ENCODE assay signal across 27 cellular contexts in the genomic region with DNA sequence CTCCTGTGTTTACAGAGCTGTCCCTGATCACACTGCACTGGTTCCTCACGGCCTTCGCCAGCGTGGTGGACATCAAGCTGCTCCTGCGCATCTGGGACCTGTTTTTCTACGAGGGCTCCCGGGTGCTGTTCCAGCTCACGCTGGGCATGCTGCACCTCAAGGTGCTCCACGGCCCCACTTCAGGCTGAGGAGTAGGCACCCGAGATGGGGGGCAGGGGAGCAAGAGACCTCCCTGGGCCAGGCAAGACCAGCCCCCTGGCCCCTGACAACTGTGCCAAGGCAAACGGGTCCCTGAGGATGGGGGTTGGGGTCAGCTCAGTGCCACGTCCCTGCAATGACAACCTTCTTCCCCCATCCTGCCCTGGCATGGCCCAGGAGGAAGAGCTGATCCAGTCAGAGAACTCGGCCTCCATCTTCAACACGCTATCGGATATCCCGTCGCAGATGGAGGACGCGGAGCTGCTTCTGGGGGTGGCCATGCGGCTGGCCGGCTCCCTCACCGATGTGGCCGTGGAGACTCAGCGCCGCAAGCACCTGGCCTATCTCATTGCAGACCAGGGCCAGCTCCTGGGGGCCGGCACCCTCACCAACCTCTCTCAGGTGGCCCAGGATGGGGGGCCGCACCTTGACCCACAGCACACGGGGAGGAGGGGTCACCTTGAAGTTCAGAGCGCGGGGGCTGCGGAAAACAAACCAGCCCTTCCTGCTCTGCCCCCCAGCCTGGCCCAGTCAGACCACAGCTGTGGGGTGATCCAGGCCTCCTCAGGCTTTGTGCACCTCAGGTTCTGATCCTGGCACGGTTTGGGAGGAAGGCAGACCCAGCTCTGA. TPM values are rescaled to one million over a fixed set of nuclear protein-coding genes. Genes with fewer than 3 reads are reported as not detected.
DNase-seq lines count a peak whose midpoint lies in the region; ATAC-seq, FAIRE-seq and TF ChIP-seq lines count a peak whose summit lies in the region.
"Had no signal": no experiment of that assay in that cellular context is flagged by ENCODE, and none has a peak within 500 bp of the region (broad histone marks: within the 10 kb centered on the region; RNA-seq: fewer than 3 reads in every experiment).

No MANE protein-coding gene starts in this region.

- H3K27ac ChIP-seq in K562 (ENCODE audit: extremely low read depth, low read depth, low read length) (no peak overlapping the region), neuronal stem cell (replicated peaks; ENCODE audit: low read length) (no peak overlapping the region), kidney (ENCODE audit: low read depth in 2 of 2, low read length in 2 of 2) (no peak overlapping the region)
- H3K27ac ChIP-seq: 22Rv1, C4-2B, SK-N-MC had no signal

- H3K9ac ChIP-seq in K562 (ENCODE audit: insufficient read depth in 1 of 2, low read depth in 2 of 2, low read length in 2 of 2) (no peak overlapping the region), neuronal stem cell (ENCODE audit: low read depth, low read length, poor library complexity) (no peak overlapping the region), kidney (ENCODE audit: low read length in 2 of 2) (no peak overlapping the region)

- H4K20me1 ChIP-seq in K562 (replicated peaks; ENCODE audit: control insufficient read depth, insufficient read depth, low read length): no peaks in the 10 kb centered on the region

- H3K4me3 ChIP-seq in K562: no peak overlapping the region
- no peak overlapping the region for H3K4me3 ChIP-seq in neuronal stem cell (ENCODE audit: low read length in 2 of 2)
- H3K4me3 ChIP-seq in kidney (ENCODE audit: low read length in 2 of 2): no peak overlapping the region
- H3K4me3 ChIP-seq: SK-N-MC had no signal

- intact Hi-C loops in K562 (cut with micrococcal nuclease): no loop called here
- intact Hi-C loops in kidney (cut with DNase I): no loop called here

- no peak overlapping the region for H4K91ac ChIP-seq in neuronal stem cell (ENCODE audit: low read depth, low read length, poor library complexity)

- ATAC-seq in K562: no peak
- ATAC-seq in stimulated activated effector memory CD8-positive, alpha-beta T cell treated with anti-CD3 and anti-CD28 coated beads, Interleukin-12 subunit alpha, Interleukin-12 subunit beta, amount 100 ng/mL, for 72 hours: no peak
- ATAC-seq in activated T-helper 17 cell treated with anti-CD3 and anti-CD28 coated beads, Interleukin-2, amount 50 U/mL, for 72 hours (replicated peaks): no peak

- H3K4me1 ChIP-seq in K562 (replicated peaks in 1 of 2; ENCODE audit: control insufficient read depth in 2 of 2, insufficient read depth in 2 of 2, low read length in 2 of 2): no peaks in the 10 kb centered on the region; a peak in 1 of 5 replicates
- no peaks in the 10 kb centered on the region for H3K4me1 ChIP-seq in neuronal stem cell (ENCODE audit: control insufficient read depth in 2 of 2, insufficient read depth in 1 of 2, low read depth in 1 of 2, low read length in 2 of 2)
- no peaks in the 10 kb centered on the region for H3K4me1 ChIP-seq in kidney (ENCODE audit: control insufficient read depth in 1 of 2, insufficient read depth in 1 of 2, low read depth in 1 of 2, low read length in 2 of 2)

- peaks cover 9% of the 10 kb centered on the region for H3K79me1 ChIP-seq in neuronal stem cell (ENCODE audit: low read depth, low read length)

- H3K27me3 Mint-ChIP-seq in activated T-cell treated with anti-CD3 and anti-CD28 coated beads, Interleukin-2, amount 50 U/mL, for 24 hours: no peaks in the 10 kb centered on the region
- no peaks in the 10 kb centered on the region for H3K27me3 Mint-ChIP-seq in activated T-helper 17 cell treated with anti-CD3 and anti-CD28 coated beads, Interleukin-2, amount 50 U/mL, for 72 hours
- H3K27me3 Mint-ChIP-seq: B cell; CD8-positive, alpha-beta memory T cell; IgD-negative memory B cell had no signal

- H2BK15ac ChIP-seq in neuronal stem cell (ENCODE audit: low read length): no peak overlapping the region

- H3K9me3 ChIP-seq in K562 (replicated peaks; ENCODE audit: control insufficient read depth, insufficient read depth, low read depth, low read length): no peaks in the 10 kb centered on the region
- H3K9me3 ChIP-seq in neuronal stem cell (replicated peaks in 1 of 2; ENCODE audit: control insufficient read depth in 2 of 2, insufficient read depth in 1 of 2, low read depth in 1 of 2, low read length in 2 of 2): no peaks in the 10 kb centered on the region
- H3K9me3 ChIP-seq in kidney (ENCODE audit: control insufficient read depth in 1 of 2, low read length in 2 of 2): no peaks in the 10 kb centered on the region

- POLR2A ChIA-PET in K562 (lab: Yijun Ruan, JAX): interaction anchor here (0.6 to 0.8 kb wide), 2 partner anchors 9 to 71 kb away, joined by 3 read pairs; no protein-coding TSS in a partner anchor

- peaks cover 83% of the 10 kb centered on the region for H3K36me3 ChIP-seq in K562 (ENCODE audit: control insufficient read depth, insufficient read depth, low read length)
- peaks cover 50 to 100% of the 10 kb centered on the region in 2 donors for H3K36me3 ChIP-seq in neuronal stem cell (replicated peaks in 1 of 2; ENCODE audit: control insufficient read depth in 2 of 2, insufficient read depth in 2 of 2, low read length in 2 of 2)
- peaks cover 17 to 37% of the 10 kb centered on the region in 2 donors for H3K36me3 ChIP-seq in kidney (ENCODE audit: control insufficient read depth in 1 of 2, insufficient read depth in 2 of 2, low read length in 2 of 2)

- no peaks in the 10 kb centered on the region for H3K27me3 ChIP-seq in K562 (ENCODE audit: control insufficient read depth in 2 of 2, insufficient read depth in 2 of 2, low read length in 2 of 2)
- H3K27me3 ChIP-seq in neuronal stem cell (ENCODE audit: control insufficient read depth in 3 of 3, insufficient read depth in 3 of 3, low read depth in 1 of 3, low read length in 3 of 3): no peaks in the 10 kb centered on the region

- peaks cover 31% of the 10 kb centered on the region for H3K4me1 Mint-ChIP-seq in activated T-cell treated with anti-CD3 and anti-CD28 coated beads, Interleukin-2, amount 50 U/mL, for 24 hours (ENCODE audit: low read depth)
- peaks cover 33% of the 10 kb centered on the region for H3K4me1 Mint-ChIP-seq in stimulated activated effector memory CD8-positive, alpha-beta T cell treated with anti-CD3 and anti-CD28 coated beads, Interleukin-12 subunit alpha, Interleukin-12 subunit beta, amount 100 ng/mL, for 72 hours
- H3K4me1 Mint-ChIP-seq in activated T-helper 17 cell treated with anti-CD3 and anti-CD28 coated beads, Interleukin-2, amount 50 U/mL, for 72 hours: peaks cover 20% of the 10 kb centered on the region

- no peaks in the 10 kb centered on the region for H3K9me3 Mint-ChIP-seq in activated T-cell treated with anti-CD3 and anti-CD28 coated beads, Interleukin-2, amount 50 U/mL, for 24 hours
- H3K9me3 Mint-ChIP-seq in stimulated activated effector memory CD8-positive, alpha-beta T cell treated with anti-CD3 and anti-CD28 coated beads, Interleukin-12 subunit alpha, Interleukin-12 subunit beta, amount 100 ng/mL, for 72 hours: no peaks in the 10 kb centered on the region
- H3K9me3 Mint-ChIP-seq in activated T-helper 17 cell treated with anti-CD3 and anti-CD28 coated beads, Interleukin-2, amount 50 U/mL, for 72 hours: no peaks in the 10 kb centered on the region
- H3K9me3 Mint-ChIP-seq: CD8-positive, alpha-beta memory T cell; IgD-negative memory B cell had no signal

- H3K4me2 ChIP-seq in K562 (ENCODE audit: insufficient read depth, low read length) (no peak overlapping the region), neuronal stem cell (ENCODE audit: insufficient read depth, low read length, poor library complexity, severe bottlenecking) (no peak overlapping the region)

- H3K23ac ChIP-seq in neuronal stem cell (ENCODE audit: low read depth, low read length, poor library complexity): peak overlapping the region; percentile 47

- H3K14ac ChIP-seq in neuronal stem cell (ENCODE audit: low read length): no peak overlapping the region

- H3K18ac ChIP-seq in neuronal stem cell (ENCODE audit: low read length): peak overlapping the region; percentile 8

- H2AK5ac ChIP-seq in neuronal stem cell (ENCODE audit: low read depth, low read length): no peak overlapping the region

- H2AFZ ChIP-seq in K562 (ENCODE audit: low read depth, low read length) (no peak overlapping the region), neuronal stem cell (ENCODE audit: low read length) (no peak overlapping the region)

- no peaks in the 10 kb centered on the region for H3K79me2 ChIP-seq in K562 (ENCODE audit: control insufficient read depth, insufficient read depth, low read length)

- TF ChIP-seq POLR2A in K562 (conservative IDR thresholded peaks at IDR 0.05): no peak

- H2BK120ac ChIP-seq in neuronal stem cell (ENCODE audit: low read depth, low read length): no peak overlapping the region

- in situ Hi-C loops in K562 (cut with MboI): no loop called here

- H3K9me1 ChIP-seq in K562 (ENCODE audit: control insufficient read depth, insufficient read depth, low read length): no peaks in the 10 kb centered on the region

- no peak for TF ChIP-seq EP300 in K562 (IDR thresholded peaks at IDR 0.05; ENCODE audit: low read length)

- peak overlapping the region; percentile 33 for H3K27ac Mint-ChIP-seq in activated T-cell treated with anti-CD3 and anti-CD28 coated beads, Interleukin-2, amount 50 U/mL, for 24 hours
- peak overlapping the region; percentile 26 for H3K27ac Mint-ChIP-seq in stimulated activated effector memory CD8-positive, alpha-beta T cell treated with anti-CD3 and anti-CD28 coated beads, Interleukin-12 subunit alpha, Interleukin-12 subunit beta, amount 100 ng/mL, for 72 hours
- no peak overlapping the region for H3K27ac Mint-ChIP-seq in activated T-helper 17 cell treated with anti-CD3 and anti-CD28 coated beads, Interleukin-2, amount 50 U/mL, for 72 hours
- H3K27ac Mint-ChIP-seq: B cell, IgD-negative memory B cell had no signal

- H3K36me3 Mint-ChIP-seq in activated T-cell treated with anti-CD3 and anti-CD28 coated beads, Interleukin-2, amount 50 U/mL, for 24 hours (ENCODE audit: low read depth): peaks cover 96% of the 10 kb centered on the region
- H3K36me3 Mint-ChIP-seq in stimulated activated effector memory CD8-positive, alpha-beta T cell treated with anti-CD3 and anti-CD28 coated beads, Interleukin-12 subunit alpha, Interleukin-12 subunit beta, amount 100 ng/mL, for 72 hours: peaks cover 86% of the 10 kb centered on the region
- peaks cover 61% of the 10 kb centered on the region for H3K36me3 Mint-ChIP-seq in activated T-helper 17 cell treated with anti-CD3 and anti-CD28 coated beads, Interleukin-2, amount 50 U/mL, for 72 hours (ENCODE audit: low read depth)

- no peak overlapping the region for H4K8ac ChIP-seq in neuronal stem cell (ENCODE audit: low read depth, low read length)

- no peak overlapping the region for H3K4me3 Mint-ChIP-seq in activated T-cell treated with anti-CD3 and anti-CD28 coated beads, Interleukin-2, amount 50 U/mL, for 24 hours
- H3K4me3 Mint-ChIP-seq in stimulated activated effector memory CD8-positive, alpha-beta T cell treated with anti-CD3 and anti-CD28 coated beads, Interleukin-12 subunit alpha, Interleukin-12 subunit beta, amount 100 ng/mL, for 72 hours: no peak overlapping the region
- H3K4me3 Mint-ChIP-seq in activated T-helper 17 cell treated with anti-CD3 and anti-CD28 coated beads, Interleukin-2, amount 50 U/mL, for 72 hours: no peak overlapping the region
- H3K4me3 Mint-ChIP-seq: B cell; CD8-positive, alpha-beta memory T cell; IgD-negative memory B cell had no signal

- peak; percentile 30 for DNase-seq in activated T-cell treated with anti-CD3 and anti-CD28 coated beads, Interleukin-2, amount 50 U/mL, for 24 hours
- no peak for DNase-seq in activated T-cell treated with anti-CD3 and anti-CD28 coated beads, Interleukin-2, amount 50 U/mL, for 1 hour
- DNase-seq in K562 (ENCODE audit: extremely low read depth in 1 of 4, low spot score in 3 of 4) (no peak), neuronal stem cell (ENCODE audit: low spot score) (no peak), anterior cingulate cortex (lab: John Stamatoyannopoulos, UW) (no peak), kidney (no peak)
- DNase-seq in stimulated activated effector memory CD8-positive, alpha-beta T cell treated with anti-CD3 and anti-CD28 coated beads, Interleukin-12 subunit alpha, Interleukin-12 subunit beta, amount 100 ng/mL, for 72 hours (ENCODE audit: low spot score in 2 of 2): no peak
- DNase-seq: Calu3; CD8-positive, alpha-beta memory T cell; DND-41; NCI-H1092; NCI-H1436; NCI-H187; NCI-H2081 treated with DMSO at 0.1 percent for 48 hours; NCI-H2171; NCI-H226; NCI-H510A; NCI-H69; SIG-M5 had no signal

- BruUV-seq in K562 (replicated peaks; lab: Mats Ljungman, UMichigan): no TSS peak

- CTCF ChIA-PET in K562 (lab: Yijun Ruan, JAX; ENCODE audit: low intra/inter-chr PET ratio): no interaction called here

- H2BK5ac ChIP-seq in neuronal stem cell (ENCODE audit: low read length): peak overlapping the region; percentile 78

- no peak overlapping the region for H3K4ac ChIP-seq in neuronal stem cell (ENCODE audit: low read length)

- no peak overlapping the region for H2BK12ac ChIP-seq in neuronal stem cell (ENCODE audit: low read length)

- FAIRE-seq in K562 (lab: Jason Lieb, UNC) (no peak), kidney (lab: Jason Lieb, UNC) (no peak)
- FAIRE-seq: GM18507, H54 had no signal

- TF ChIP-seq CTCF in K562 (IDR thresholded peaks at IDR 0.05 in 2 of 3, conservative IDR thresholded peaks at IDR 0.05 in 1 of 3; ENCODE audit: insufficient read depth in 2 of 3, low read depth in 1 of 3, low read length in 3 of 3): no peak
- TF ChIP-seq CTCF in kidney (IDR thresholded peaks at IDR 0.05; ENCODE audit: borderline replicate concordance, extremely low read depth, insufficient read depth): no peak

- TF ChIP-seq RAD21 in K562 (CRISPR knock-in tag; conservative IDR thresholded peaks at IDR 0.05 in 1 of 2, IDR thresholded peaks at IDR 0.05 in 1 of 2): no peak

- WGBS in K562 (ENCODE audit: insufficient coverage, low coverage, missing lambda C conversion rate): 91% methylated on average over 14 of the region's 31 CpGs
- WGBS in neuronal stem cell (ENCODE audit: extremely low coverage in 2 of 2, insufficient read length in 2 of 2, insufficient replicate concordance in 1 of 2), 2 donors: no CpG with 5 or more reads among the region's 31 CpGs

RNA-seq across cellular contexts. Expression of a gene that starts 35.9 kb away (rescaled TPM):
- 101 and 295 TPM in 2 replicates for total RNA-seq in K562 (2011; cell fraction: chromatin; rRNA removed; ENCODE audit: low replicate concordance)
- 237 and 267 TPM in 2 replicates for total RNA-seq in K562 (2011; cell fraction: nucleolus; rRNA removed)
- total RNA-seq in K562 (2011; cell fraction: nucleoplasm; rRNA removed): 125 and 151 TPM in 2 replicates
- total RNA-seq in K562 (2014; rRNA removed): 32.9 and 52.2 TPM in 2 replicates
- total RNA-seq in K562 (2014; rRNA removed; fragmentation: Illumina TruSeq; extraction: Trizol): 6.8 and 10.0 TPM in 2 replicates
- total RNA-seq in K562 (2015; rRNA removed; fragmentation: Illumina TruSeq; extraction: Trizol): 20.5 and 24.1 TPM in 2 replicates
- 48.1 and 50.7 TPM in 2 replicates for total RNA-seq in K562 (2021)
- 35.3 and 61.3 TPM in 2 replicates for polyA plus RNA-seq in K562 (2011; rRNA removed)
- polyA plus RNA-seq in K562 (2011; cell fraction: cytosol; rRNA removed): 39.4 and 58.7 TPM in 2 replicates
- 468 and 514 TPM in 2 replicates for polyA plus RNA-seq in K562 (2011; cell fraction: nucleus; rRNA removed)
- polyA plus RNA-seq in K562 (2012): 33.7 and 58.5 TPM in 2 replicates
- 18.0 and 34.2 TPM in 2 replicates for polyA plus RNA-seq in K562 (2014; fragmentation: Illumina TruSeq; extraction: Trizol)
- 1 to 10 TPM; 1.5 to 2.1 TPM for polyA plus RNA-seq in K562 (2014; fragmentation: Nextera tagmentation; extraction: Ambion mirVana)
- 55.4 and 56.2 TPM in 2 replicates for polyA plus RNA-seq in K562 (2014; rRNA removed)
- polyA minus RNA-seq in K562 (2011; rRNA and poly(A)+ RNA removed): 10.6 and 13.6 TPM in 2 replicates
- 14.8 and 19.9 TPM in 2 replicates for polyA minus RNA-seq in K562 (2011; cell fraction: cytosol; rRNA and poly(A)+ RNA removed)
- 48.9 and 74.2 TPM in 2 replicates for polyA minus RNA-seq in K562 (2011; cell fraction: nucleus; rRNA and poly(A)+ RNA removed)
- polyA plus RNA-seq in neuronal stem cell (2013, experiment 1 of 2): 57.4 TPM
- 53.6 TPM for polyA plus RNA-seq in neuronal stem cell (2013, experiment 2 of 2)
- 56.4 TPM for total RNA-seq in kidney
- 52.2 TPM for polyA plus RNA-seq in kidney (ENCODE audit: insufficient read depth, low read depth, low replicate concordance)
- 10 to 100 TPM; 39.7 to 41.8 TPM for total RNA-seq in activated T-helper 17 cell treated with anti-CD3 and anti-CD28 coated beads, Interleukin-2, amount 50 U/mL, for 72 hours

RNA-seq across cellular contexts. Expression of a gene that starts 60.0 kb away (rescaled TPM):
- total RNA-seq in K562 (2011; cell fraction: chromatin; rRNA removed; ENCODE audit: low replicate concordance): 102 and 121 TPM in 2 replicates
- 77.6 and 87.6 TPM in 2 replicates for total RNA-seq in K562 (2011; cell fraction: nucleolus; rRNA removed)
- total RNA-seq in K562 (2011; cell fraction: nucleoplasm; rRNA removed): 95.9 and 126 TPM in 2 replicates
- total RNA-seq in K562 (2014; rRNA removed): 141 and 164 TPM in 2 replicates
- 146 and 148 TPM in 2 replicates for total RNA-seq in K562 (2014; rRNA removed; fragmentation: Illumina TruSeq; extraction: Trizol)
- total RNA-seq in K562 (2015; rRNA removed; fragmentation: Illumina TruSeq; extraction: Trizol): 112 TPM in 2 replicates
- total RNA-seq in K562 (2021): 124 and 132 TPM in 2 replicates
- polyA plus RNA-seq in K562 (2011; rRNA removed): 149 and 192 TPM in 2 replicates
- 157 and 182 TPM in 2 replicates for polyA plus RNA-seq in K562 (2011; cell fraction: cytosol; rRNA removed)
- 102 and 109 TPM in 2 replicates for polyA plus RNA-seq in K562 (2011; cell fraction: nucleus; rRNA removed)
- polyA plus RNA-seq in K562 (2012): 114 and 139 TPM in 2 replicates
- 136 and 137 TPM in 2 replicates for polyA plus RNA-seq in K562 (2014; fragmentation: Illumina TruSeq; extraction: Trizol)
- polyA plus RNA-seq in K562 (2014; fragmentation: Nextera tagmentation; extraction: Ambion mirVana): 100 to 1,000 TPM; 278 to 322 TPM
- polyA plus RNA-seq in K562 (2014; rRNA removed): 132 and 155 TPM in 2 replicates
- 209 and 296 TPM in 2 replicates for polyA minus RNA-seq in K562 (2011; rRNA and poly(A)+ RNA removed)
- 53.1 and 73.1 TPM in 2 replicates for polyA minus RNA-seq in K562 (2011; cell fraction: cytosol; rRNA and poly(A)+ RNA removed)
- polyA minus RNA-seq in K562 (2011; cell fraction: nucleus; rRNA and poly(A)+ RNA removed): 32.4 and 51.3 TPM in 2 replicates
- 70.7 TPM for polyA plus RNA-seq in neuronal stem cell (2013, experiment 1 of 2)
- 69.7 TPM for polyA plus RNA-seq in neuronal stem cell (2013, experiment 2 of 2)
- total RNA-seq in kidney: 42.5 TPM
- polyA plus RNA-seq in kidney (ENCODE audit: insufficient read depth, low read depth, low replicate concordance): 57.5 TPM
- 100 to 1,000 TPM in 1 of 2 donors, 10 to 100 TPM in 1; 94.6 to 157 TPM for total RNA-seq in activated T-helper 17 cell treated with anti-CD3 and anti-CD28 coated beads, Interleukin-2, amount 50 U/mL, for 72 hours
